22 cellular contexts compared by ENCODE assay signal in genomic region chr4:24637173-24637572, GRCh38. TPM values are rescaled to one million over a fixed set of nuclear protein-coding genes. Genes with fewer than 3 reads are reported as not detected.
DNase-seq lines count a peak whose midpoint lies in the region; ATAC-seq lines count a peak whose summit lies in the region.
"Had no signal": no experiment of that assay in that cellular context is flagged by ENCODE, and none has a peak within 500 bp of the region (broad histone marks: within the 10 kb centered on the region; RNA-seq: fewer than 3 reads in every experiment).

No MANE protein-coding gene starts in this region.

- H3K79me1 ChIP-seq in neuronal stem cell (ENCODE audit: low read depth, low read length): no peaks in the 10 kb centered on the region

- no peak overlapping the region for H2BK12ac ChIP-seq in neuronal stem cell (ENCODE audit: low read length)

- no peaks in the 10 kb centered on the region for H3K4me1 ChIP-seq in neuronal stem cell (ENCODE audit: control insufficient read depth in 2 of 2, insufficient read depth in 1 of 2, low read depth in 1 of 2, low read length in 2 of 2)
- H3K4me1 ChIP-seq: BE2C, BLaER1 had no signal

- no peak overlapping the region for H2BK5ac ChIP-seq in neuronal stem cell (ENCODE audit: low read length)

- no CpG with 5 or more reads among the region's 13 CpGs for WGBS in neuronal stem cell (ENCODE audit: extremely low coverage in 2 of 2, insufficient read length in 2 of 2, insufficient replicate concordance in 1 of 2), 2 donors

- no peak overlapping the region for H2BK15ac ChIP-seq in neuronal stem cell (ENCODE audit: low read length)

- H3K36me3 ChIP-seq in neuronal stem cell (replicated peaks in 1 of 2; ENCODE audit: control insufficient read depth in 2 of 2, insufficient read depth in 2 of 2, low read length in 2 of 2): no peaks in the 10 kb centered on the region
- H3K36me3 ChIP-seq: BE2C, BLaER1 had no signal

- DNase-seq in NCI-H2227 (lab: John Stamatoyannopoulos, UW; ENCODE audit: unreplicated experiment): peak; percentile 24
- DNase-seq in NCI-H2227 treated with DMSO at 0.1 percent for 48 hours (lab: John Stamatoyannopoulos, UW): no peak
- no peak for DNase-seq in neuronal stem cell (ENCODE audit: low spot score)
- no peak for DNase-seq in AG08395 (ENCODE audit: low spot score)
- DNase-seq: BE2C; C1 segment of cervical spinal cord; CD4-positive, alpha-beta memory T cell; CD4-positive, CD25-positive, alpha-beta regulatory T cell; CD8-positive, alpha-beta memory T cell; COR-L47; DMS 273 treated with DMSO at 0.1 percent for 48 hours; DMS153; DMS53; DMS79; DND-41; EL; GDM1 had no signal

- no peak overlapping the region for H3K4ac ChIP-seq in neuronal stem cell (ENCODE audit: low read length)

- H3K23ac ChIP-seq in neuronal stem cell (ENCODE audit: low read depth, low read length, poor library complexity): peak overlapping the region; percentile 55

- H3K27me3 ChIP-seq in neuronal stem cell (ENCODE audit: control insufficient read depth in 3 of 3, insufficient read depth in 3 of 3, low read depth in 1 of 3, low read length in 3 of 3): peaks cover 0 to 2% (median 2%) of the 10 kb centered on the region in 3 experiments
- H3K27me3 ChIP-seq: BLaER1 had no signal

- H3K27ac ChIP-seq in neuronal stem cell (replicated peaks; ENCODE audit: low read length): no peak overlapping the region
- H3K27ac ChIP-seq: 22Rv1, A549, BLaER1 had no signal

- H4K8ac ChIP-seq in neuronal stem cell (ENCODE audit: low read depth, low read length): no peak overlapping the region

- H3K18ac ChIP-seq in neuronal stem cell (ENCODE audit: low read length): peak overlapping the region; percentile 80

- no peak overlapping the region for H3K14ac ChIP-seq in neuronal stem cell (ENCODE audit: low read length)

- ATAC-seq in HG03457 (IDR thresholded peaks at IDR 0.05; ENCODE audit: unreplicated experiment): no peak
- ATAC-seq: A549, GM12878 had no signal

- no peak overlapping the region for H3K4me3 ChIP-seq in neuronal stem cell (ENCODE audit: low read length in 2 of 2)
- H3K4me3 ChIP-seq: A549, BLaER1, GM12878 had no signal

- H3K9me3 ChIP-seq in neuronal stem cell (replicated peaks in 1 of 2; ENCODE audit: control insufficient read depth in 2 of 2, insufficient read depth in 1 of 2, low read depth in 1 of 2, low read length in 2 of 2): no peaks in the 10 kb centered on the region
- H3K9me3 ChIP-seq: A549, BE2C, BLaER1 had no signal

- H3K4me2 ChIP-seq in neuronal stem cell (ENCODE audit: insufficient read depth, low read length, poor library complexity, severe bottlenecking): no peak overlapping the region
- H3K4me2 ChIP-seq: A549, BLaER1 had no signal

- no peak overlapping the region for H2AFZ ChIP-seq in neuronal stem cell (ENCODE audit: low read length)

- no peak overlapping the region for H4K91ac ChIP-seq in neuronal stem cell (ENCODE audit: low read depth, low read length, poor library complexity)

- H2AK5ac ChIP-seq in neuronal stem cell (ENCODE audit: low read depth, low read length): no peak overlapping the region

- H2BK120ac ChIP-seq in neuronal stem cell (ENCODE audit: low read depth, low read length): no peak overlapping the region

- H3K9ac ChIP-seq in neuronal stem cell (ENCODE audit: low read depth, low read length, poor library complexity): no peak overlapping the region
- H3K9ac ChIP-seq: BLaER1 had no signal

RNA-seq across cellular contexts. Expression of gene DHX15, which starts 52.8 kb away (rescaled TPM):
- polyA plus RNA-seq in neuronal stem cell (2013, experiment 1 of 2): 110 TPM
- polyA plus RNA-seq in neuronal stem cell (2013, experiment 2 of 2): 110 TPM
